In genomic region chr17:76940738-76941350, GRCh38 we compare ENCODE assay signal across 1 cellular context.
TF ChIP-seq lines count a peak whose summit lies in the region.

No MANE protein-coding gene starts in this region.

TF ChIP-seq in IMR-90, 13 proteins besides CTCF, POLR2A, EP300 and RAD21:
- TF ChIP-seq RCOR1 (IDR thresholded peaks at IDR 0.05; ENCODE audit: insufficient replicate concordance, low read length) (no peak), CEBPB (IDR thresholded peaks at IDR 0.05; ENCODE audit: low read depth, low read length) (no peak), MAZ (IDR thresholded peaks at IDR 0.05; ENCODE audit: borderline replicate concordance, low read depth, low read length) (no peak), SMC3 (IDR thresholded peaks at IDR 0.05; ENCODE audit: low read depth, low read length) (no peak), CHD1 (IDR thresholded peaks at IDR 0.05; ENCODE audit: low read depth, low read length) (no peak), MAFK (IDR thresholded peaks at IDR 0.05; ENCODE audit: low read depth, low read length) (no peak), ELK1 (IDR thresholded peaks at IDR 0.05; ENCODE audit: borderline replicate concordance, low read depth, low read length) (no peak), BHLHE40 (IDR thresholded peaks at IDR 0.05; ENCODE audit: low read depth, low read length) (no peak), FOS (IDR thresholded peaks at IDR 0.05; ENCODE audit: low read depth, low read length) (no peak), RFX5 (IDR thresholded peaks at IDR 0.05; ENCODE audit: low read depth, low read length) (no peak), USF2 (IDR thresholded peaks at IDR 0.05; ENCODE audit: low read depth, low read length) (no peak), NFE2L2 (IDR thresholded peaks at IDR 0.05; ENCODE audit: low read depth, low read length) (no peak), MXI1 (IDR thresholded peaks at IDR 0.05; ENCODE audit: borderline replicate concordance, low read depth, low read length) (no peak)
